Comparison of ENCODE assay signal across 12 cellular contexts in the genomic region with DNA sequence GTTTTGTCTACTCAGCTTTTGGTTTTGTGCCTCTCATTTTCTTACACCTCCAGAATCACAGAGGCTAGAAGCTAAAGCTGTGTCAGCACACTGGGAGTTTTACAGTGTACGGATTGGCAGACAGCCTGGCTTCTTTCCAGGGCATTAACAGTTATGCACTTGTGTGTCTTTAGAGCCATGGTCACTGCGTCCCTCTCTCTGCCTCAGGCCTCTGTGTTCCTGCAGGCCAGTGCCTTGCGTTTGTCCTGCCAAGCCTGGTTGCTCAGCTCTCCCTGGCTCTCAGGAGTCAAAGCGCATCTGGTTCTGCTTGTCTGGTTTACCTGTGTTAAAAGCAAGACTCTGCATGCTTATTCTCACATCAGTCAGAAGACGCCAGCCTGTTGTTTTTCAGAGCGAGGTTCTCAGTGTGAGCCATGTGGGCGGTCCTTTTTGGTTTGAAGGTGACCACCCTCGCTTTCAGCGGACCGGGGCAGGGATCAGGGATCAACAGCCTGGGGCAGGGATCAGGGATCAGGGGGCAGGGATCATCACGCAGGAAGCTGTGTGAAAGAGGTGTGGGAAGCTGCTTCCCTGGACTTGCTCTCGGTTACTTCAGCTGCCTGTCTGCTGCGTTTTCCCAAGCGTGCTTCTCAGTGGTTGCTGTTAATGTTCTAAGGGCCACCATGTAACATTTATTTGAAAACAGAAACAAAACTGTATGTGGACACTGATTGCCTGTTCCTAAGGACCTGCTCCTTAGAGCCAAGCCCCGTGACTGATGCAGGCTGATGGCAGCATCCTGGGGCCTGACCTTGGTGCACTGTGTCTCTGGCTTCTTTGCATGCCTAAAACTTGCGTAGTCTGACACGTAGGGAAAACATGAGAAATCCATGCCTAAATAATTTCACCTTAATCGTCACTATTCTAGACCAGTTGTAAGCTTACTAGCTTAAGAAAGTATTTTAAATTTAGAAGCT.
DNase-seq lines count a peak whose midpoint lies in the region; ATAC-seq, FAIRE-seq and TF ChIP-seq lines count a peak whose summit lies in the region.
"Had no signal": no experiment of that assay in that cellular context is flagged by ENCODE, and none has a peak within 500 bp of the region (broad histone marks: within the 10 kb centered on the region; RNA-seq: fewer than 3 reads in every experiment).

No MANE protein-coding gene starts in this region.

- intact Hi-C loops in prostate gland (cut with DNase I) = no loop called here

- H3K27me3 Mint-ChIP-seq in HFFc6 (ENCODE audit: insufficient read depth) = no peaks in the 10 kb centered on the region; the same call in 1 of the 2 replicates
- no peaks in the 10 kb centered on the region for H3K27me3 Mint-ChIP-seq in chondrocyte (ENCODE audit: low read depth)
- H3K27me3 Mint-ChIP-seq: stimulated activated naive B cell treated with anti-CD40 and anti-IgM and Interleukin-4, amounts not matched to agents 10 μg/mL and 1 μg/mL and 100 μg/mL, for 72 hours had no signal

- TF ChIP-seq CTCF in HFFc6 (IDR thresholded peaks at IDR 0.05) (no peak), chondrocyte (IDR thresholded peaks at IDR 0.05) (no peak), keratinocyte (optimal IDR thresholded peaks at IDR 0.05 in 1 of 3, IDR thresholded peaks at IDR 0.05 in 1 of 3, conservative IDR thresholded peaks at IDR 0.05 in 1 of 3; ENCODE audit: extremely low read depth in 1 of 3, insufficient read depth in 2 of 3, low read length in 3 of 3) (no peak), prostate gland (IDR thresholded peaks at IDR 0.05) (no peak)

- peak overlapping the region; percentile 12 for H3K4me2 ChIP-seq in keratinocyte (ENCODE audit: control insufficient read depth, extremely low read depth, insufficient read depth, low read depth, low read length)

- H3K4me3 ChIP-seq in keratinocyte (ENCODE audit: control insufficient read depth in 2 of 3, extremely low read depth in 1 of 3, insufficient read depth in 2 of 3, low read depth in 1 of 3, low read length in 3 of 3) (no peak overlapping the region), prostate gland (no peak overlapping the region)

- no peak for TF ChIP-seq POLR2A in prostate gland (IDR thresholded peaks at IDR 0.05)

- H3K27ac Mint-ChIP-seq in HFFc6 (peak overlapping the region; percentile 11; the same call in 1 of the 2 replicates), chondrocyte (ENCODE audit: unreplicated experiment) (peak overlapping the region; percentile 57)

- no peaks in the 10 kb centered on the region for H3K9me1 ChIP-seq in keratinocyte (ENCODE audit: control insufficient read depth, extremely low read depth, insufficient read depth, low read length)

- H3K27ac ChIP-seq in keratinocyte (ENCODE audit: control insufficient read depth, insufficient read depth, low read length) (no peak overlapping the region), prostate gland (peak overlapping the region; percentile 17 to 50)

- H3K9me3 Mint-ChIP-seq in HFFc6 (no peaks in the 10 kb centered on the region), chondrocyte (ENCODE audit: low read depth) (no peaks in the 10 kb centered on the region)
- H3K9me3 Mint-ChIP-seq: stimulated activated naive B cell treated with anti-CD40 and anti-IgM and Interleukin-4, amounts not matched to agents 10 μg/mL and 1 μg/mL and 100 μg/mL, for 72 hours had no signal

- H2AFZ ChIP-seq in keratinocyte (ENCODE audit: control insufficient read depth, low read length) = no peak overlapping the region

- no peak overlapping the region for H3K9ac ChIP-seq in keratinocyte (ENCODE audit: control insufficient read depth, extremely low read depth, insufficient read depth, low read length)

- no peaks in the 10 kb centered on the region for H3K79me2 ChIP-seq in keratinocyte (ENCODE audit: control insufficient read depth, insufficient read depth, low read length)

- H3K36me3 Mint-ChIP-seq in HFFc6 (ENCODE audit: low read depth) = peaks cover 46% of the 10 kb centered on the region
- peaks cover 20% of the 10 kb centered on the region for H3K36me3 Mint-ChIP-seq in chondrocyte (ENCODE audit: low read depth)

- DNase-seq in HFFc6 (no peak), chondrocyte (ENCODE audit: low spot score) (no peak), keratinocyte (ENCODE audit: low read depth, low spot score) (no peak), prostate gland (ENCODE audit: low spot score) (peak; percentile 87), SIG-M5 treated with dmso at 0.1 percent for 504 hours (lab: John Stamatoyannopoulos, UW; ENCODE audit: unreplicated experiment) (no peak), foreskin melanocyte (no peak)
- DNase-seq in activated CD8-positive, alpha-beta memory T cell treated with anti-CD3 and anti-CD28 coated beads, Interleukin-2, amount 50 U/mL, for 4 hours = no peak
- DNase-seq: activated CD4-positive, alpha-beta T cell treated with anti-CD3 and anti-CD28 coated beads, Interleukin-2, amount 50 U/mL, for 48 hours; NCI-H748 treated with DMSO at 0.1 percent for 48 hours; stimulated activated naive B cell treated with anti-CD40 and anti-IgM and Interleukin-4, amounts not matched to agents 10 μg/mL and 1 μg/mL and 100 μg/mL, for 72 hours had no signal

- peak; percentile 9 for FAIRE-seq in keratinocyte (lab: Jason Lieb, UNC)

- dilution Hi-C loops in keratinocyte (cut with MboI; ENCODE audit: extremely low pct_ligation_motif_present, low sequenced_read_pairs) = no loop called here

- 46% methylated on average over 18 of the region's 18 CpGs for WGBS in prostate gland

- H3K9me3 ChIP-seq in keratinocyte (ENCODE audit: control insufficient read depth, low read depth, low read length) (no peaks in the 10 kb centered on the region), prostate gland (no peaks in the 10 kb centered on the region)

- peaks cover 5% of the 10 kb centered on the region; the same call in 1 of the 2 replicates for H3K4me1 Mint-ChIP-seq in HFFc6 (ENCODE audit: low read depth)
- peaks cover 7% of the 10 kb centered on the region for H3K4me1 Mint-ChIP-seq in chondrocyte (ENCODE audit: low read depth)
- H3K4me1 Mint-ChIP-seq: stimulated activated naive B cell treated with anti-CD40 and anti-IgM and Interleukin-4, amounts not matched to agents 10 μg/mL and 1 μg/mL and 100 μg/mL, for 72 hours had no signal

- peaks cover 4 to 6% of the 10 kb centered on the region in 2 experiments for H3K36me3 ChIP-seq in keratinocyte (ENCODE audit: control insufficient read depth in 2 of 2, extremely low read depth in 1 of 2, insufficient read depth in 2 of 2, low read length in 2 of 2)
- no peaks in the 10 kb centered on the region for H3K36me3 ChIP-seq in prostate gland

- no peaks in the 10 kb centered on the region for H4K20me1 ChIP-seq in keratinocyte (ENCODE audit: control insufficient read depth, extremely low read depth, insufficient read depth, low read length)

- H3K4me1 ChIP-seq in keratinocyte (ENCODE audit: control insufficient read depth, extremely low read depth, insufficient read depth, low read length) = peaks cover 21% of the 10 kb centered on the region
- H3K4me1 ChIP-seq in prostate gland (replicated peaks) = peaks cover 8% of the 10 kb centered on the region

- no peak for ATAC-seq in GM18909 (IDR thresholded peaks at IDR 0.05; ENCODE audit: poor library complexity, unreplicated experiment)
- ATAC-seq: HCT116; stimulated activated naive B cell treated with anti-CD40 and anti-IgM and Interleukin-4, amounts not matched to agents 10 μg/mL and 1 μg/mL and 100 μg/mL, for 72 hours had no signal

- H3K4me3 Mint-ChIP-seq in HFFc6 (no peak overlapping the region), chondrocyte (ENCODE audit: unreplicated experiment) (no peak overlapping the region)
- H3K4me3 Mint-ChIP-seq: stimulated activated naive B cell treated with anti-CD40 and anti-IgM and Interleukin-4, amounts not matched to agents 10 μg/mL and 1 μg/mL and 100 μg/mL, for 72 hours had no signal

- no peaks in the 10 kb centered on the region for H3K27me3 ChIP-seq in keratinocyte (ENCODE audit: control insufficient read depth, extremely low read depth, insufficient read depth, low read length)
- no peaks in the 10 kb centered on the region for H3K27me3 ChIP-seq in prostate gland (replicated peaks; ENCODE audit: insufficient read depth)
